In the genomic region with DNA sequence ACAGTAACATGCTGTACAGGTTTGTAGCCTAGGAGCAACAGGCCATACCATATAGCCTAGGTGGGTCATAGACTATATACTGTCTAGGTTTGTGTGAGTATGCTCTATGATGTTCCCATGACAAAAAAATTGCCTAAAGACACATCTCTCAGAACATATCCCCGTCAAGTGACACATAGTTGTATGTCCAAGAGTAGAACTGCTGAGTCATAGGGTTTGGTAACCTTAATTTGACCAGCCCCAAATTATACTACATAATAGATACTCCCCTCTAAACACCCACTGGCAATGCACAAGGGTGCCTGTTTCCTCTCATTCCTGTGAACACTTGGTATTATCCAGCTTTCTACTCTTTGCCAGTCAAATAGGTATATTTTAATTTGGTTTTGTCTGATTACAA, we compare ENCODE assay signal across 22 cellular contexts.
DNase-seq lines count a peak whose midpoint lies in the region; ATAC-seq, FAIRE-seq and TF ChIP-seq lines count a peak whose summit lies in the region.
"Had no signal": no experiment of that assay in that cellular context is flagged by ENCODE, and none has a peak within 500 bp of the region (broad histone marks: within the 10 kb centered on the region; RNA-seq: fewer than 3 reads in every experiment).

No MANE protein-coding gene starts in this region.

- no peak for FAIRE-seq in A549 (lab: Jason Lieb, UNC)
- FAIRE-seq: D721Med had no signal

- no peak for TF ChIP-seq RAD21 in A549 (conservative IDR thresholded peaks at IDR 0.05 in 1 of 2, IDR thresholded peaks at IDR 0.05 in 1 of 2)

- peaks cover 23% of the 10 kb centered on the region for H3K4me1 ChIP-seq in A549

- no peak for TF ChIP-seq EP300 in A549 (IDR thresholded peaks at IDR 0.05)

- WGBS in A549 (ENCODE audit: missing lambda C conversion rate) = 62% methylated on average over 1 of the region's 1 CpG

- DNase-seq in A549 (ENCODE audit: low read depth in 1 of 2, low spot score in 1 of 2) (no peak), HCEC 1CT (peak; percentile 13), OCI-M1 (lab: John Stamatoyannopoulos, UW) (peak; percentile 24), erythroblast (lab: John Stamatoyannopoulos, UW) (peak; percentile 63 to 67), cerebellum (ENCODE audit: low spot score) (no peak), NCI-H1092 treated with DMSO at 0.1 percent for 48 hours (lab: John Stamatoyannopoulos, UW) (no peak)
- no peak for DNase-seq in activated naive CD4-positive, alpha-beta T cell (lab: John Stamatoyannopoulos, UW)
- DNase-seq: BE2C, DMS53, NCI-H1105 treated with DMSO at 0.1 percent for 48 hours, NCI-H2029 treated with DMSO at 0.1 percent for 48 hours, NCI-H2171, NCI-H345, NCI-H524 treated with DMSO at 0.1 percent for 48 hours, PC-9, SHP77 treated with DMSO at 0.1 percent for 48 hours, SW 1271 had no signal

- POLR2A ChIA-PET in A549 (lab: Yijun Ruan, JAX) = no interaction called here

- CTCF ChIA-PET in A549 (lab: Yijun Ruan, JAX) = no interaction called here

- H3K4me3 ChIP-seq in A549 = no peak overlapping the region
- H3K4me3 ChIP-seq: PC-9, SK-N-MC had no signal

- H3K9me3 ChIP-seq in A549 = no peaks in the 10 kb centered on the region
- H3K9me3 ChIP-seq: BE2C had no signal

- TF ChIP-seq CTCF in A549 (IDR thresholded peaks at IDR 0.05) = no peak

- H3K27ac ChIP-seq in A549 = peak overlapping the region; percentile 13 to 63; a peak in 4 of 6 replicates
- H3K27ac ChIP-seq: HL-60, KMS-11, PC-9, RWPE1, SK-N-MC had no signal

- peak in 1 of 2 experiments; percentile 31; a peak in 1 of 6 replicates for ATAC-seq in A549

- TF ChIP-seq POLR2A in A549 (IDR thresholded peaks at IDR 0.05; ENCODE audit: low read length) = no peak
- no peak for TF ChIP-seq POLR2A in erythroblast (IDR thresholded peaks at IDR 0.05; ENCODE audit: low read length)

- no peak overlapping the region for H3K4me2 ChIP-seq in A549
- H3K4me2 ChIP-seq: KMS-11, PC-9 had no signal

TF ChIP-seq in A549, 52 proteins besides CTCF, POLR2A, EP300 and RAD21:
- TF ChIP-seq TFCP2L1 (CRISPR knock-in tag; IDR thresholded peaks at IDR 0.05) (no peak), NFE2L2 (conservative IDR thresholded peaks at IDR 0.05; ENCODE audit: low read length) (peak; percentile 77), REST (IDR thresholded peaks at IDR 0.05) (no peak), HOXB5 (CRISPR knock-in tag; IDR thresholded peaks at IDR 0.05) (no peak), HOXA7 (CRISPR knock-in tag; IDR thresholded peaks at IDR 0.05) (no peak), ZFP36 (IDR thresholded peaks at IDR 0.05; ENCODE audit: borderline replicate concordance, partially characterized antibody) (no peak), MAFK (IDR thresholded peaks at IDR 0.05; ENCODE audit: partially characterized antibody) (peak; percentile 94), FOSL2 (IDR thresholded peaks at IDR 0.05) (no peak), FOSL2 (CRISPR knock-in tag; IDR thresholded peaks at IDR 0.05) (peak; percentile 35; the same call in 1 of the 2 replicates)
- TF ChIP-seq, protein P1, sequence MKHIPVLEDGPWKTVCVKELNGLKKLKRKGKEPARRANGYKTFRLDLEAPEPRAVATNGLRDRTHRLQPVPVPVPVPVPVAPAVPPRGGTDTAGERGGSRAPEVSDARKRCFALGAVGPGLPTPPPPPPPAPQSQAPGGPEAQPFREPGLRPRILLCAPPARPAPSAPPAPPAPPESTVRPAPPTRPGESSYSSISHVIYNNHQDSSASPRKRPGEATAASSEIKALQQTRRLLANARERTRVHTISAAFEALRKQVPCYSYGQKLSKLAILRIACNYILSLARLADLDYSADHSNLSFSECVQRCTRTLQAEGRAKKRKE (CRISPR knock-in tag; IDR thresholded peaks at IDR 0.05; ENCODE audit: low read depth) = no peak
- TF ChIP-seq, protein P2, sequence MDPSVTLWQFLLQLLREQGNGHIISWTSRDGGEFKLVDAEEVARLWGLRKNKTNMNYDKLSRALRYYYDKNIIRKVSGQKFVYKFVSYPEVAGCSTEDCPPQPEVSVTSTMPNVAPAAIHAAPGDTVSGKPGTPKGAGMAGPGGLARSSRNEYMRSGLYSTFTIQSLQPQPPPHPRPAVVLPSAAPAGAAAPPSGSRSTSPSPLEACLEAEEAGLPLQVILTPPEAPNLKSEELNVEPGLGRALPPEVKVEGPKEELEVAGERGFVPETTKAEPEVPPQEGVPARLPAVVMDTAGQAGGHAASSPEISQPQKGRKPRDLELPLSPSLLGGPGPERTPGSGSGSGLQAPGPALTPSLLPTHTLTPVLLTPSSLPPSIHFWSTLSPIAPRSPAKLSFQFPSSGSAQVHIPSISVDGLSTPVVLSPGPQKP (IDR thresholded peaks at IDR 0.05; ENCODE audit: low read depth, low read length) = no peak

Comparison
In these comparisons a context has a peak if more than half of its experiments do, and no peak if none do; other contexts are left out.
1. DNase-seq: peak in HCEC 1CT (single experiment), OCI-M1 (single experiment) and erythroblast (2 of 2); none in A549 (0 of 2), cerebellum (single experiment), NCI-H1092 treated with DMSO at 0.1 percent for 48 hours (single experiment) and activated naive CD4-positive, alpha-beta T cell (0 of 4).